In genomic region chr2:97931851-97932211, GRCh38 we compare ENCODE assay signal across 13 cellular contexts.
"Had no signal": no experiment of that assay in that cellular context is flagged by ENCODE, and none has a peak within 500 bp of the region (broad histone marks: within the 10 kb centered on the region; RNA-seq: fewer than 3 reads in every experiment).

No MANE protein-coding gene starts in this region.

- H3K4me3 ChIP-seq: adrenal gland, left ventricle myocardium inferior, smooth muscle cell, tibial nerve had no signal

- H3K9me3 ChIP-seq: adrenal gland, left ventricle myocardium inferior, tibial nerve had no signal

- H3K27ac ChIP-seq: adrenal gland, left ventricle myocardium inferior, tibial nerve, WERI-Rb-1 had no signal

- H3K36me3 ChIP-seq: adrenal gland, left ventricle myocardium inferior, tibial nerve, WERI-Rb-1 had no signal

- DNase-seq: activated CD4-positive, alpha-beta T cell treated with anti-CD3 and anti-CD28 coated beads for 48 hours; activated naive CD4-positive, alpha-beta T cell treated with anti-CD3 and anti-CD28 coated beads for 36 hours; activated T-cell treated with anti-CD3 and anti-CD28 coated beads for 4 hours; adrenal gland; effector memory CD8-positive, alpha-beta T cell; left ventricle myocardium inferior; right cardiac atrium; WERI-Rb-1 had no signal

- H3K27ac Mint-ChIP-seq: activated naive CD4-positive, alpha-beta T cell treated with anti-CD3 and anti-CD28 coated beads for 36 hours; activated T-helper 17 cell treated with anti-CD3 and anti-CD28 coated beads, Interleukin-2, amount 50 U/mL, for 72 hours; effector memory CD8-positive, alpha-beta T cell; stimulated activated effector memory CD8-positive, alpha-beta T cell treated with anti-CD3 and anti-CD28 coated beads, Interleukin-12 subunit alpha, Interleukin-12 subunit beta, amount 100 ng/mL, for 72 hours; T-helper 2 cell treated with Interferon-gamma antibody and Interleukin-4, amounts not matched to agents 5 μg/mL and 100 μg/mL, for 36 hours had no signal

- H3K4me3 Mint-ChIP-seq: activated naive CD4-positive, alpha-beta T cell treated with anti-CD3 and anti-CD28 coated beads for 36 hours; activated T-helper 17 cell treated with anti-CD3 and anti-CD28 coated beads, Interleukin-2, amount 50 U/mL, for 72 hours; effector memory CD8-positive, alpha-beta T cell; stimulated activated effector memory CD8-positive, alpha-beta T cell treated with anti-CD3 and anti-CD28 coated beads, Interleukin-12 subunit alpha, Interleukin-12 subunit beta, amount 100 ng/mL, for 72 hours; T-helper 2 cell treated with Interferon-gamma antibody and Interleukin-4, amounts not matched to agents 5 μg/mL and 100 μg/mL, for 36 hours had no signal

- H3K9me3 Mint-ChIP-seq: activated T-helper 17 cell treated with anti-CD3 and anti-CD28 coated beads, Interleukin-2, amount 50 U/mL, for 72 hours; effector memory CD8-positive, alpha-beta T cell; stimulated activated effector memory CD8-positive, alpha-beta T cell treated with anti-CD3 and anti-CD28 coated beads, Interleukin-12 subunit alpha, Interleukin-12 subunit beta, amount 100 ng/mL, for 72 hours had no signal

- H3K27me3 ChIP-seq: adrenal gland, tibial nerve had no signal

- ATAC-seq: activated T-helper 17 cell treated with anti-CD3 and anti-CD28 coated beads, Interleukin-2, amount 50 U/mL, for 72 hours; effector memory CD8-positive, alpha-beta T cell; right cardiac atrium; stimulated activated effector memory CD8-positive, alpha-beta T cell treated with anti-CD3 and anti-CD28 coated beads, Interleukin-12 subunit alpha, Interleukin-12 subunit beta, amount 100 ng/mL, for 72 hours had no signal

- H3K27me3 Mint-ChIP-seq: activated T-helper 17 cell treated with anti-CD3 and anti-CD28 coated beads, Interleukin-2, amount 50 U/mL, for 72 hours; effector memory CD8-positive, alpha-beta T cell had no signal
